11 cellular contexts compared by ENCODE assay signal in genomic region chr3:111012388-111013248, GRCh38. TPM values are rescaled to one million over a fixed set of nuclear protein-coding genes. Genes with fewer than 3 reads are reported as not detected.
DNase-seq lines count a peak whose midpoint lies in the region; ATAC-seq, FAIRE-seq and TF ChIP-seq lines count a peak whose summit lies in the region.
"Had no signal": no experiment of that assay in that cellular context is flagged by ENCODE, and none has a peak within 500 bp of the region (broad histone marks: within the 10 kb centered on the region; RNA-seq: fewer than 3 reads in every experiment).

No MANE protein-coding gene starts in this region.

- peak; percentile 51 for TF ChIP-seq CTCF in 22Rv1 (IDR thresholded peaks at IDR 0.05)
- TF ChIP-seq CTCF in GM12874 (IDR thresholded peaks at IDR 0.05; ENCODE audit: insufficient read depth, low read depth, low read length), result peak; percentile 12; the same call in 1 of the 2 replicates

- no peak overlapping the region for H3K27ac ChIP-seq in 22Rv1
- H3K27ac ChIP-seq: HL-60 had no signal

- no peak for ATAC-seq in GM18861 (IDR thresholded peaks at IDR 0.05; ENCODE audit: unreplicated experiment)

- DNase-seq in RPMI7951 (ENCODE audit: low read depth), result peak; percentile 4
- DNase-seq in iPS-NIHi11 (ENCODE audit: low spot score), result peak; percentile 38
- DNase-seq in H54 (ENCODE audit: insufficient read length, low spot score), result no peak
- no peak for DNase-seq in hepatic stellate cell (ENCODE audit: low spot score)
- DNase-seq in NCI-H1105 treated with DMSO at 0.1 percent for 48 hours (lab: John Stamatoyannopoulos, UW), result no peak
- DNase-seq: cerebellar nuclear complex; stimulated activated CD8-positive, alpha-beta memory T cell treated with anti-CD3 and anti-CD28 coated beads, Interleukin-4, amount 100 ng/mL, for 48 hours had no signal

- TF ChIP-seq POLR2A in H54 (IDR thresholded peaks at IDR 0.05; ENCODE audit: low read depth, low read length), result no peak

- no peak for FAIRE-seq in H54 (lab: Jason Lieb, UNC)

RNA-seq across cellular contexts. Expression of gene NECTIN3, which starts 59.0 kb away (rescaled TPM):
- total RNA-seq in RPMI7951 (2014; rRNA removed; shearing (Covaris generic)), result 50.1 and 57.0 TPM in 2 replicates

Comparison
In these comparisons a context has a peak if more than half of its experiments do, and no peak if none do; other contexts are left out.
1. DNase-seq: peak in RPMI7951 (single experiment) and iPS-NIHi11 (single experiment); none in H54 (single experiment), hepatic stellate cell (single experiment) and NCI-H1105 treated with DMSO at 0.1 percent for 48 hours (single experiment).